23 cellular contexts compared by ENCODE assay signal in genomic region chr14:61774861-61775260, GRCh38. TPM values are rescaled to one million over a fixed set of nuclear protein-coding genes. Genes with fewer than 3 reads are reported as not detected.
"Had no signal": no experiment of that assay in that cellular context is flagged by ENCODE, and none has a peak within 500 bp of the region (broad histone marks: within the 10 kb centered on the region; RNA-seq: fewer than 3 reads in every experiment).

No MANE protein-coding gene starts in this region.

- H3K4me3 Mint-ChIP-seq: dendritic cell treated with granulocyte-macrophage colony-stimulating factor and Interleukin-4, amounts not matched to agents 40 ng/mL and 50 ng/mL, for 4 days; effector memory CD8-positive, alpha-beta T cell; naive thymus-derived CD4-positive, alpha-beta T cell; nephron progenitor cell; stimulated activated naive B cell treated with anti-CD40 and anti-IgM and Interleukin-4, amounts not matched to agents 10 μg/mL and 1 μg/mL and 100 μg/mL, for 72 hours; stimulated activated naive CD8-positive, alpha-beta T cell treated with anti-CD3 and anti-CD28 coated beads, Interleukin-15, amount 100 ng/mL, for 72 hours had no signal

- H3K4me1 ChIP-seq: esophagus squamous epithelium, psoas muscle, testis, tibial nerve, upper lobe of right lung had no signal

- H3K4me3 ChIP-seq: esophagus squamous epithelium, heart left ventricle, psoas muscle, skin epidermis, testis, tibial nerve, upper lobe of right lung had no signal

- H3K4me1 Mint-ChIP-seq: nephron progenitor cell; stimulated activated naive B cell treated with anti-CD40 and anti-IgM and Interleukin-4, amounts not matched to agents 10 μg/mL and 1 μg/mL and 100 μg/mL, for 72 hours had no signal

- H3K27ac ChIP-seq: epithelial cell of prostate, esophagus squamous epithelium, heart left ventricle, psoas muscle, skin epidermis, testis, tibial nerve, upper lobe of right lung had no signal

- H3K9me3 Mint-ChIP-seq: dendritic cell treated with granulocyte-macrophage colony-stimulating factor and Interleukin-4, amounts not matched to agents 40 ng/mL and 50 ng/mL, for 4 days; effector memory CD8-positive, alpha-beta T cell; naive thymus-derived CD4-positive, alpha-beta T cell; nephron progenitor cell; stimulated activated naive B cell treated with anti-CD40 and anti-IgM and Interleukin-4, amounts not matched to agents 10 μg/mL and 1 μg/mL and 100 μg/mL, for 72 hours; stimulated activated naive CD8-positive, alpha-beta T cell treated with anti-CD3 and anti-CD28 coated beads, Interleukin-15, amount 100 ng/mL, for 72 hours had no signal

- H3K27me3 ChIP-seq: esophagus squamous epithelium, heart left ventricle, testis, tibial nerve, upper lobe of right lung had no signal

- DNase-seq: effector memory CD8-positive, alpha-beta T cell; esophagus squamous epithelium; foreskin melanocyte; heart left ventricle; hippocampal formation; mesendoderm; naive thymus-derived CD4-positive, alpha-beta T cell; nephron progenitor cell; psoas muscle; retina; stimulated activated CD4-positive, alpha-beta T cell treated with anti-CD3 and anti-CD28 coated beads, Interleukin-2, amount 100 ng/mL, for 24 hours; stimulated activated CD4-positive, alpha-beta T cell treated with anti-CD3 and anti-CD28 coated beads, Interleukin-4, amount 100 ng/mL, for 4 hours; stimulated activated naive B cell treated with anti-CD40 and anti-IgM and Interleukin-4, amounts not matched to agents 10 μg/mL and 1 μg/mL and 100 μg/mL, for 72 hours; stimulated activated naive CD8-positive, alpha-beta T cell treated with anti-CD3 and anti-CD28 coated beads, Interleukin-15, amount 100 ng/mL, for 72 hours; testis; upper lobe of right lung had no signal

- H3K27ac Mint-ChIP-seq: dendritic cell treated with granulocyte-macrophage colony-stimulating factor and Interleukin-4, amounts not matched to agents 40 ng/mL and 50 ng/mL, for 4 days; effector memory CD8-positive, alpha-beta T cell; nephron progenitor cell; stimulated activated naive B cell treated with anti-CD40 and anti-IgM and Interleukin-4, amounts not matched to agents 10 μg/mL and 1 μg/mL and 100 μg/mL, for 72 hours had no signal

- H3K9me3 ChIP-seq: esophagus squamous epithelium, heart left ventricle, psoas muscle, testis, tibial nerve, upper lobe of right lung had no signal

- ATAC-seq: effector memory CD8-positive, alpha-beta T cell; heart left ventricle; naive thymus-derived CD4-positive, alpha-beta T cell; sciatic nerve; stimulated activated naive B cell treated with anti-CD40 and anti-IgM and Interleukin-4, amounts not matched to agents 10 μg/mL and 1 μg/mL and 100 μg/mL, for 72 hours; stimulated activated naive CD8-positive, alpha-beta T cell treated with anti-CD3 and anti-CD28 coated beads, Interleukin-15, amount 100 ng/mL, for 72 hours; upper lobe of right lung had no signal

- H3K27me3 Mint-ChIP-seq: dendritic cell treated with granulocyte-macrophage colony-stimulating factor and Interleukin-4, amounts not matched to agents 40 ng/mL and 50 ng/mL, for 4 days; effector memory CD8-positive, alpha-beta T cell; naive thymus-derived CD4-positive, alpha-beta T cell; stimulated activated naive B cell treated with anti-CD40 and anti-IgM and Interleukin-4, amounts not matched to agents 10 μg/mL and 1 μg/mL and 100 μg/mL, for 72 hours; stimulated activated naive CD8-positive, alpha-beta T cell treated with anti-CD3 and anti-CD28 coated beads, Interleukin-15, amount 100 ng/mL, for 72 hours had no signal

RNA-seq across cellular contexts. Expression of gene SYT16, which starts 37.6 kb away (rescaled TPM):
- total RNA-seq: naive thymus-derived CD4-positive, alpha-beta T cell; psoas muscle; sciatic nerve; subcutaneous adipose tissue had no signal
- polyA plus RNA-seq: heart left ventricle; liver; naive thymus-derived CD4-positive, alpha-beta T cell had no signal
